ENCODE assay signal across 1 cellular context in genomic region chr19:13215572-13216380, GRCh38.
TF ChIP-seq lines count a peak whose summit lies in the region.

No MANE protein-coding gene starts in this region.

TF ChIP-seq in HepG2, 621 proteins besides CTCF, POLR2A, EP300 and RAD21 (continued from another document):
- TF ChIP-seq ZBTB4 (CRISPR knock-in tag; IDR thresholded peaks at IDR 0.05; ENCODE audit: borderline replicate concordance) = no peak
- no peak for TF ChIP-seq ZNF367 (CRISPR knock-in tag; IDR thresholded peaks at IDR 0.05; ENCODE audit: borderline replicate concordance)
- no peak for TF ChIP-seq IKZF4 (CRISPR knock-in tag; IDR thresholded peaks at IDR 0.05; ENCODE audit: borderline replicate concordance, low read depth, not compliant biosample characterization)
- TF ChIP-seq ZNF770 (CRISPR knock-in tag; IDR thresholded peaks at IDR 0.05) = peak; percentile 41; the same call in 1 of the 2 replicates
